ENCODE assay signal across 26 cellular contexts in the genomic region with DNA sequence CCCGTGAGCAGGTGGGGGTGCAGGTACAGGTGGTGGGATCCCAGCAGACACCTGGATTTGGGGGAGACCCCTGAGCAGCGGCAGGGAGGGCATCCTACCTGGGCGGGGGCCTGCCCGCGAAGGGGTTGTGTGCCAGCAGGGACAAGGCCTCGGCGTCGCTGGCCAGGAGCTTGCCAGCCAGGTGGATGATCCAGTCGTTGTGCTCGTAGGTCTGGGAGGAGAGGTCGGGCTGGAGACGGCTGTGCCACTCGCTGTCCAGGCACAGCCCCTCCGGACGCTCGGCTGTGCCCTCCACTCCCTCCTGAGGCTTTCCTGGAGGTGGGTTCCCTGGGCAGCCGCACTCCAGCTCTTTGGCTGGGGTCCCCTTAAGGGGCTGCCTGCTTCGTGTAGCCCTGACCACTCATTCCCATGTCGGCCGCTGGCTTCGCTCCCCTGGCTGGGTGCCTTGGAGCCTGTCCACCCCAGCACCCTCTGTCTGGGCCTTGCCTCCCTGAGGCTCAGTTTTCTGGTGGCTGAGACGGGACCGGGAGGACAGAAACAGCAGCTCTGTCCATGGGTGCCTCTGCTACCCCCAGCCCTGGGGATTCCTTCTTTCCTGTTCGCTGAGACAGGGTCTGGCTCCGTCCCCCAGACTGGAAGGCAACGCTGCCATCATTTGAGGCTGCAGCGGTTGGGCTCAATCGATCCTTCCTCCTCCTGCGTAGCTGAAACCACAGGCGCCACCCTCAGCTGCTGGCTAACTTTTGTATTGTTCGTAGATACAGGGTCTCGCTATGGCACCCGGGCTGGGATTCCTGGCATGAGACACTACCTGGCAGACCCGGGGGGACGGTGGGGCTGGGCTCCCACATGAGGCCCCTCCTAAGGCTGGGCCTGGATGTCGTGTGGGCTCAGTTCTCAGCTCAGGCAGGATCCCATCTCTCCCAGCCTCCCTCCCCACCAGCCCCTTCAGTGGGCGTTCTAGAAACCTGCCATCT.
"Had no signal": no experiment of that assay in that cellular context is flagged by ENCODE, and none has a peak within 500 bp of the region (broad histone marks: within the 10 kb centered on the region; RNA-seq: fewer than 3 reads in every experiment).

No MANE protein-coding gene starts in this region.

- H3K27me3 ChIP-seq: brain microvascular endothelial cell, esophagus muscularis mucosa, foreskin keratinocyte, heart right ventricle, left lung, neutrophil, ovary had no signal

- H3K27ac ChIP-seq: brain microvascular endothelial cell, esophagus muscularis mucosa, foreskin keratinocyte, heart right ventricle, left lung, neutrophil, ovary, thoracic aorta had no signal

- FAIRE-seq: astrocyte, urothelium cell line had no signal

- H3K4me1 ChIP-seq: foreskin keratinocyte, heart right ventricle, left lung had no signal

- H3K9me3 ChIP-seq: esophagus muscularis mucosa, heart right ventricle, left lung, neutrophil, ovary, thoracic aorta had no signal

- ATAC-seq: activated CD8-positive, alpha-beta memory T cell treated with anti-CD3 and anti-CD28 coated beads, Interleukin-2, amount 10 ng/mL, durations not matched to agents 7 days and 5 days; activated CD8-positive, alpha-beta T cell treated with anti-CD3 and anti-CD28 coated beads for 36 hours; foreskin keratinocyte; heart right ventricle; left lung; T-helper 17 cell had no signal

- H3K4me3 ChIP-seq: esophagus muscularis mucosa, heart right ventricle, left lung, ovary, thoracic aorta had no signal

- DNase-seq: activated CD4-positive, alpha-beta T cell treated with anti-CD3 and anti-CD28 coated beads, Interleukin-2, amount 10 ng/mL, durations not matched to agents 7 days and 5 days; activated CD4-positive, CD25-positive, alpha-beta regulatory T cell treated with anti-CD3 and anti-CD28 coated beads, Interleukin-2, amount 50 U/mL, for 72 hours; activated CD8-positive, alpha-beta memory T cell treated with anti-CD3 and anti-CD28 coated beads, Interleukin-2, amount 10 ng/mL, durations not matched to agents 7 days and 5 days; activated CD8-positive, alpha-beta T cell treated with anti-CD3 and anti-CD28 coated beads for 36 hours; activated effector memory CD4-positive, alpha-beta T cell treated with anti-CD3 and anti-CD28 coated beads, Interleukin-2, amount 50 U/mL, for 16 hours; activated naive CD4-positive, alpha-beta T cell treated with anti-CD3 and anti-CD28 coated beads, Interleukin-2, amount 10 ng/mL, durations not matched to agents 7 days and 5 days; activated naive CD8-positive, alpha-beta T cell treated with anti-CD3 and anti-CD28 coated beads, Interleukin-2, amount 10 ng/mL, durations not matched to agents 7 days and 5 days; activated T-cell treated with anti-CD3 and anti-CD28 coated beads for 4 hours; brain microvascular endothelial cell; caudate nucleus; foreskin keratinocyte; kidney glomerular epithelial cell; mammary epithelial cell; retina; stimulated activated CD4-positive, alpha-beta T cell treated with anti-CD3 and anti-CD28 coated beads, Interleukin-2, amount 100 ng/mL, for 48 hours; stimulated activated naive CD4-positive, alpha-beta T cell treated with Interleukin-2 at 50 U/mL for 16 hours; T-helper 17 cell; trophoblast cell had no signal

- H3K36me3 ChIP-seq: brain microvascular endothelial cell, ovary had no signal
